In genomic region chr20:1392443-1392692, GRCh38 we compare ENCODE assay signal across 8 cellular contexts. TPM values are rescaled to one million over a fixed set of nuclear protein-coding genes. Genes with fewer than 3 reads are reported as not detected.
DNase-seq lines count a peak whose midpoint lies in the region; ATAC-seq and TF ChIP-seq lines count a peak whose summit lies in the region.

No MANE protein-coding gene starts in this region.

- H3K4me3 ChIP-seq in adrenal gland (peak overlapping the region; percentile 47 to 98 (median 72)), left lung (peak overlapping the region; percentile 83 to 95), tibial nerve (peak overlapping the region; percentile 78 to 87 (median 81))

- no peaks in the 10 kb centered on the region for H3K9me3 ChIP-seq in adrenal gland (replicated peaks in 1 of 3)
- no peaks in the 10 kb centered on the region for H3K9me3 ChIP-seq in left lung
- no peaks in the 10 kb centered on the region for H3K9me3 ChIP-seq in tibial nerve

- H3K27ac ChIP-seq in adrenal gland (peak overlapping the region; percentile 33 to 90 (median 81)), left lung (peak overlapping the region; percentile 85 to 89), tibial nerve (peak overlapping the region; percentile 65 to 89 (median 86))

- TF ChIP-seq CTCF in adrenal gland (IDR thresholded peaks at IDR 0.05) = no peak
- TF ChIP-seq CTCF in left lung (IDR thresholded peaks at IDR 0.05) = no peak
- no peak for TF ChIP-seq CTCF in tibial nerve (IDR thresholded peaks at IDR 0.05)

- H3K4me1 ChIP-seq in adrenal gland (replicated peaks in 1 of 2) (peaks cover 21 to 45% of the 10 kb centered on the region in 2 donors), left lung (peaks cover 18 to 84% of the 10 kb centered on the region in 2 donors), tibial nerve (peaks cover 4 to 59% (median 47%) of the 10 kb centered on the region in 4 donors)

- peak; percentile 12 for ATAC-seq in GM18873 (IDR thresholded peaks at IDR 0.05; ENCODE audit: low FRiP score, unreplicated experiment)
- peak; percentile 19 for ATAC-seq in HG03066 (IDR thresholded peaks at IDR 0.05; ENCODE audit: low read depth, unreplicated experiment)
- ATAC-seq in left lung = no peak

- H3K36me3 ChIP-seq in adrenal gland (replicated peaks in 1 of 2) (no peaks in the 10 kb centered on the region), left lung (no peaks in the 10 kb centered on the region), tibial nerve (no peaks in the 10 kb centered on the region)

- 0 to 1% (median 0%) methylated on average over 3 to 13 of the region's 13 CpGs; no CpG with 5 or more reads in 1 of the 4 donors for WGBS in adrenal gland, 4 donors
- 1% methylated on average over 12 of the region's 13 CpGs for WGBS in tibial nerve, 2 donors

- no peak for DNase-seq in adrenal gland
- DNase-seq in left lung = no peak
- DNase-seq in tibial nerve (ENCODE audit: low spot score in 2 of 2) = no peak
- no peak for DNase-seq in inferior parietal cortex (ENCODE audit: extremely low spot score)
- no peak for DNase-seq in NCI-H1105 treated with DMSO at 0.1 percent for 48 hours (lab: John Stamatoyannopoulos, UW)
- no peak for DNase-seq in activated CD4-positive, alpha-beta T cell treated with anti-CD3 and anti-CD28 coated beads for 4 hours

- TF ChIP-seq EP300 in tibial nerve (IDR thresholded peaks at IDR 0.05) = no peak

- H3K27me3 ChIP-seq in adrenal gland (no peaks in the 10 kb centered on the region), left lung (peaks cover 0 to 7% of the 10 kb centered on the region in 2 donors), tibial nerve (peaks cover 0 to 8% of the 10 kb centered on the region in 2 donors)

- TF ChIP-seq POLR2A in adrenal gland (IDR thresholded peaks at IDR 0.05) (no peak), tibial nerve (IDR thresholded peaks at IDR 0.05) (no peak)

- intact Hi-C loops in adrenal gland (cut with DNase I) (no loop called here), left lung (cut with DNase I) (loop anchor here in 1 of 2 donors (5.0 kb wide), 1 partner anchor 70 kb away; no protein-coding TSS in a partner anchor)

RNA-seq across cellular contexts. Expression of gene FKBP1A, which starts 0.5 kb away (rescaled TPM):
- 100 to 1,000 TPM in 6 of 8 donors, 10 to 100 TPM in 2; 51.7 to 571 (median 151) TPM for total RNA-seq in adrenal gland
- 100 to 1,000 TPM; 111 to 917 (median 149) TPM for polyA plus RNA-seq in adrenal gland
- total RNA-seq in left lung = 100 to 1,000 TPM; 278 to 385 TPM
- 100 to 1,000 TPM in 3 of 4 donors, 10 to 100 TPM in 1; 92.2 to 172 (median 130) TPM for total RNA-seq in tibial nerve
